In genomic region chr12:78185109-78185508, GRCh38 we compare ENCODE assay signal across 26 cellular contexts.
DNase-seq lines count a peak whose midpoint lies in the region; ATAC-seq and TF ChIP-seq lines count a peak whose summit lies in the region.
"Had no signal": no experiment of that assay in that cellular context is flagged by ENCODE, and none has a peak within 500 bp of the region (broad histone marks: within the 10 kb centered on the region; RNA-seq: fewer than 3 reads in every experiment).

No MANE protein-coding gene starts in this region.

- H3K27me3 Mint-ChIP-seq in activated CD4-positive, alpha-beta T cell treated with anti-CD3 and anti-CD28 coated beads, Interleukin-2, amount 10 ng/mL, durations not matched to agents 24 days and 14 days = no peaks in the 10 kb centered on the region
- H3K27me3 Mint-ChIP-seq: activated naive CD4-positive, alpha-beta T cell treated with anti-CD3 and anti-CD28 coated beads, Interleukin-2, amount 10 ng/mL, durations not matched to agents 7 days and 5 days; stimulated activated naive CD8-positive, alpha-beta T cell treated with anti-CD3 and anti-CD28 coated beads, Interleukin-15, Interleukin-2, amounts not matched to agents 100 ng/mL and 50 ng/mL, for 24 hours had no signal

- H3K9me2 ChIP-seq in GM23248 (ENCODE audit: insufficient read depth) (no peaks in the 10 kb centered on the region; the same call in 1 of the 2 replicates), PC-3 (replicated peaks; ENCODE audit: low read length) (no peaks in the 10 kb centered on the region)

- no peaks in the 10 kb centered on the region for H3K9me3 Mint-ChIP-seq in activated CD4-positive, alpha-beta T cell treated with anti-CD3 and anti-CD28 coated beads, Interleukin-2, amount 10 ng/mL, durations not matched to agents 24 days and 14 days
- H3K9me3 Mint-ChIP-seq: activated naive CD4-positive, alpha-beta T cell treated with anti-CD3 and anti-CD28 coated beads, Interleukin-2, amount 10 ng/mL, durations not matched to agents 7 days and 5 days had no signal

- H3F3A ChIP-seq in GM23248 (ENCODE audit: insufficient read depth) = peaks cover 62% of the 10 kb centered on the region
- H3F3A ChIP-seq in PC-3 (ENCODE audit: low read length, unreplicated experiment) = peaks cover 5% of the 10 kb centered on the region

- H3K4me3 ChIP-seq in GM23248 (no peak overlapping the region), PC-3 (ENCODE audit: low read length) (no peak overlapping the region), osteoblast (ENCODE audit: insufficient read depth, low read length) (no peak overlapping the region)
- H3K4me3 ChIP-seq: GM12878, smooth muscle cell, thyroid gland had no signal

- no peak overlapping the region for H3K4me3 Mint-ChIP-seq in activated CD4-positive, alpha-beta T cell treated with anti-CD3 and anti-CD28 coated beads, Interleukin-2, amount 10 ng/mL, durations not matched to agents 24 days and 14 days
- H3K4me3 Mint-ChIP-seq: activated naive CD4-positive, alpha-beta T cell treated with anti-CD3 and anti-CD28 coated beads, Interleukin-2, amount 10 ng/mL, durations not matched to agents 7 days and 5 days; activated T-cell treated with anti-CD3 and anti-CD28 coated beads, Interleukin-2, amount 50 U/mL, for 72 hours; stimulated activated naive CD8-positive, alpha-beta T cell treated with anti-CD3 and anti-CD28 coated beads, Interleukin-15, Interleukin-2, amounts not matched to agents 100 ng/mL and 50 ng/mL, for 24 hours had no signal

- H3K4me2 ChIP-seq in GM23248 (ENCODE audit: unreplicated experiment) = peak overlapping the region; percentile 53
- peak overlapping the region; percentile 45 for H3K4me2 ChIP-seq in PC-3 (ENCODE audit: low read length)
- peak overlapping the region; percentile 23 for H3K4me2 ChIP-seq in osteoblast (ENCODE audit: insufficient read depth, low read length)
- H3K4me2 ChIP-seq: smooth muscle cell had no signal

- no peak for TF ChIP-seq CTCF in PC-3 (conservative IDR thresholded peaks at IDR 0.05; ENCODE audit: low read depth, low read length)
- TF ChIP-seq CTCF in osteoblast (IDR thresholded peaks at IDR 0.05; ENCODE audit: extremely low read depth, low read depth, low read length) = no peak

- H3K4me1 ChIP-seq in GM23248 (ENCODE audit: insufficient read depth) (peaks cover 53% of the 10 kb centered on the region), PC-3 (ENCODE audit: insufficient read depth, low read length) (peaks cover 30% of the 10 kb centered on the region), osteoblast (ENCODE audit: insufficient read depth, low read length) (peaks cover 33% of the 10 kb centered on the region)
- H3K4me1 ChIP-seq: thyroid gland had no signal

- H3K27me3 ChIP-seq in GM23248 (replicated peaks; ENCODE audit: insufficient read depth) (no peaks in the 10 kb centered on the region), PC-3 (ENCODE audit: low read length) (no peaks in the 10 kb centered on the region), osteoblast (ENCODE audit: insufficient read depth, low read length) (no peaks in the 10 kb centered on the region)
- H3K27me3 ChIP-seq: neutrophil, thyroid gland had no signal

- in situ Hi-C loops in GM23248 (cut with MboI) = no loop called here

- DNase-seq in GM23248 = peak; percentile 80
- DNase-seq in PC-3 = peak; percentile 82
- no peak for DNase-seq in epithelial cell of prostate (ENCODE audit: low read depth, low spot score)
- DNase-seq in osteoblast (ENCODE audit: insufficient read length, low spot score, missing footprints) = no peak
- DNase-seq in activated CD4-positive, alpha-beta T cell treated with anti-CD3 and anti-CD28 coated beads, Interleukin-2, amount 10 ng/mL, durations not matched to agents 24 days and 14 days = no peak
- DNase-seq in stimulated activated naive CD8-positive, alpha-beta T cell treated with anti-CD3 and anti-CD28 coated beads, Interleukin-15, Interleukin-2, amounts not matched to agents 100 U/mL and 50 U/mL, for 24 hours = no peak
- DNase-seq: activated CD4-positive, alpha-beta T cell treated with anti-CD3 and anti-CD28 coated beads for 1 hour; activated naive CD4-positive, alpha-beta T cell treated with anti-CD3 and anti-CD28 coated beads, Interleukin-2, amount 10 ng/mL, durations not matched to agents 7 days and 5 days; activated T-cell treated with anti-CD3 and anti-CD28 coated beads, Interleukin-2, amount 50 U/mL, for 72 hours; central memory CD4-positive, alpha-beta T cell; dermis blood vessel endothelial cell; KBM-7; NCI-H1092; NCI-H1930; NCI-H345; NCI-H82; SIG-M5; stimulated activated CD4-positive, alpha-beta T cell treated with anti-CD3 and anti-CD28 coated beads, Interleukin-2, amount 100 ng/mL, for 48 hours; T-helper 1 cell; thyroid gland had no signal

- no peaks in the 10 kb centered on the region for H3K4me1 Mint-ChIP-seq in activated CD4-positive, alpha-beta T cell treated with anti-CD3 and anti-CD28 coated beads, Interleukin-2, amount 10 ng/mL, durations not matched to agents 24 days and 14 days
- H3K4me1 Mint-ChIP-seq: activated naive CD4-positive, alpha-beta T cell treated with anti-CD3 and anti-CD28 coated beads, Interleukin-2, amount 10 ng/mL, durations not matched to agents 7 days and 5 days had no signal

- POLR2A ChIA-PET in PC-3 (lab: Charles Lee; ENCODE audit: unreplicated experiment) = no interaction called here

- H3K9ac ChIP-seq in GM23248 (no peak overlapping the region), PC-3 (ENCODE audit: low read length) (no peak overlapping the region; the same call in 1 of the 2 replicates)

- no peak overlapping the region for H3K27ac Mint-ChIP-seq in activated CD4-positive, alpha-beta T cell treated with anti-CD3 and anti-CD28 coated beads, Interleukin-2, amount 10 ng/mL, durations not matched to agents 24 days and 14 days
- H3K27ac Mint-ChIP-seq: activated naive CD4-positive, alpha-beta T cell treated with anti-CD3 and anti-CD28 coated beads, Interleukin-2, amount 10 ng/mL, durations not matched to agents 7 days and 5 days; activated T-cell treated with anti-CD3 and anti-CD28 coated beads, Interleukin-2, amount 50 U/mL, for 72 hours; stimulated activated naive CD8-positive, alpha-beta T cell treated with anti-CD3 and anti-CD28 coated beads, Interleukin-15, Interleukin-2, amounts not matched to agents 100 ng/mL and 50 ng/mL, for 24 hours had no signal

- H3K27ac ChIP-seq in GM23248 = peak overlapping the region; percentile 53
- H3K27ac ChIP-seq in PC-3 (ENCODE audit: low read length) = peak overlapping the region; percentile 82
- peak overlapping the region; percentile 53 for H3K27ac ChIP-seq in epithelial cell of prostate
- H3K27ac ChIP-seq in osteoblast (ENCODE audit: low read depth, low read length) = peak overlapping the region; percentile 37
- H3K27ac ChIP-seq: neutrophil, thyroid gland had no signal

- H3K36me3 ChIP-seq in GM23248 (ENCODE audit: low read depth) (peaks cover 64% of the 10 kb centered on the region), PC-3 (ENCODE audit: low read depth, low read length) (no peaks in the 10 kb centered on the region), osteoblast (ENCODE audit: insufficient read depth, low read length) (peaks cover 53% of the 10 kb centered on the region)
- H3K36me3 ChIP-seq: neutrophil, thyroid gland had no signal

- H3K36me3 Mint-ChIP-seq in activated CD4-positive, alpha-beta T cell treated with anti-CD3 and anti-CD28 coated beads, Interleukin-2, amount 10 ng/mL, durations not matched to agents 24 days and 14 days (ENCODE audit: low read depth) = no peaks in the 10 kb centered on the region
- H3K36me3 Mint-ChIP-seq: activated naive CD4-positive, alpha-beta T cell treated with anti-CD3 and anti-CD28 coated beads, Interleukin-2, amount 10 ng/mL, durations not matched to agents 7 days and 5 days had no signal

- intact Hi-C loops in PC-3 (cut with micrococcal nuclease) = loop anchor here (2.0 kb wide), 1 partner anchor 214 kb away; no protein-coding TSS in a partner anchor
- intact Hi-C loops in activated CD4-positive, alpha-beta T cell treated with anti-CD3 and anti-CD28 coated beads, Interleukin-2, amount 10 ng/mL, durations not matched to agents 24 days and 14 days (cut with micrococcal nuclease) = no loop called here

- H2AFZ ChIP-seq in GM23248 (no peak overlapping the region), PC-3 (ENCODE audit: low read length) (no peak overlapping the region), osteoblast (ENCODE audit: low read length) (no peak overlapping the region)

- no TSS peak for BruUV-seq in PC-3 (replicated peaks; lab: Mats Ljungman, UMichigan)

- H4K20me1 ChIP-seq in GM23248 (ENCODE audit: insufficient read depth) (no peaks in the 10 kb centered on the region), PC-3 (ENCODE audit: low read length) (no peaks in the 10 kb centered on the region), osteoblast (ENCODE audit: insufficient read depth, low read length) (no peaks in the 10 kb centered on the region)

- CTCF ChIA-PET in PC-3 (lab: Charles Lee) = no interaction called here

- peak; percentile 82 for ATAC-seq in PC-3
- no peak for ATAC-seq in HG03196 (IDR thresholded peaks at IDR 0.05; ENCODE audit: unreplicated experiment)
- no peak for ATAC-seq in stimulated activated naive CD8-positive, alpha-beta T cell treated with anti-CD3 and anti-CD28 coated beads, Interleukin-15, Interleukin-2, amounts not matched to agents 100 U/mL and 50 U/mL, for 24 hours
- no peak for ATAC-seq in GM21360 (IDR thresholded peaks at IDR 0.05; ENCODE audit: unreplicated experiment)
- ATAC-seq: activated T-cell treated with anti-CD3 and anti-CD28 coated beads, Interleukin-2, amount 50 U/mL, for 72 hours; GM12878 had no signal

- H3K79me2 ChIP-seq in GM23248 (ENCODE audit: insufficient read depth) (no peaks in the 10 kb centered on the region), PC-3 (ENCODE audit: low read length) (no peaks in the 10 kb centered on the region), osteoblast (ENCODE audit: insufficient read depth, low read length) (no peaks in the 10 kb centered on the region)

- no peaks in the 10 kb centered on the region for H3K9me3 ChIP-seq in GM23248 (ENCODE audit: low read depth)
- H3K9me3 ChIP-seq in PC-3 (ENCODE audit: low read length) = no peaks in the 10 kb centered on the region
- no peaks in the 10 kb centered on the region for H3K9me3 ChIP-seq in osteoblast (ENCODE audit: low read depth, low read length)
- H3K9me3 ChIP-seq: neutrophil, thyroid gland had no signal

Comparison
In these comparisons a context has a peak if more than half of its experiments do, and no peak if none do; other contexts are left out.
1. DNase-seq: peak in GM23248 (single experiment) and PC-3 (single experiment); none in epithelial cell of prostate (single experiment), osteoblast (single experiment), activated CD4-positive, alpha-beta T cell treated with anti-CD3 and anti-CD28 coated beads, Interleukin-2, amount 10 ng/mL, durations not matched to agents 24 days and 14 days (single experiment) and stimulated activated naive CD8-positive, alpha-beta T cell treated with anti-CD3 and anti-CD28 coated beads, Interleukin-15, Interleukin-2, amounts not matched to agents 100 U/mL and 50 U/mL, for 24 hours (single experiment).
2. Peak in every context shown above with its lines, with median percentiles within 50 percentile points of each other: H3K27ac ChIP-seq and H3K4me2 ChIP-seq.